Comparison of ENCODE assay signal across 8 cellular contexts in the genomic region with DNA sequence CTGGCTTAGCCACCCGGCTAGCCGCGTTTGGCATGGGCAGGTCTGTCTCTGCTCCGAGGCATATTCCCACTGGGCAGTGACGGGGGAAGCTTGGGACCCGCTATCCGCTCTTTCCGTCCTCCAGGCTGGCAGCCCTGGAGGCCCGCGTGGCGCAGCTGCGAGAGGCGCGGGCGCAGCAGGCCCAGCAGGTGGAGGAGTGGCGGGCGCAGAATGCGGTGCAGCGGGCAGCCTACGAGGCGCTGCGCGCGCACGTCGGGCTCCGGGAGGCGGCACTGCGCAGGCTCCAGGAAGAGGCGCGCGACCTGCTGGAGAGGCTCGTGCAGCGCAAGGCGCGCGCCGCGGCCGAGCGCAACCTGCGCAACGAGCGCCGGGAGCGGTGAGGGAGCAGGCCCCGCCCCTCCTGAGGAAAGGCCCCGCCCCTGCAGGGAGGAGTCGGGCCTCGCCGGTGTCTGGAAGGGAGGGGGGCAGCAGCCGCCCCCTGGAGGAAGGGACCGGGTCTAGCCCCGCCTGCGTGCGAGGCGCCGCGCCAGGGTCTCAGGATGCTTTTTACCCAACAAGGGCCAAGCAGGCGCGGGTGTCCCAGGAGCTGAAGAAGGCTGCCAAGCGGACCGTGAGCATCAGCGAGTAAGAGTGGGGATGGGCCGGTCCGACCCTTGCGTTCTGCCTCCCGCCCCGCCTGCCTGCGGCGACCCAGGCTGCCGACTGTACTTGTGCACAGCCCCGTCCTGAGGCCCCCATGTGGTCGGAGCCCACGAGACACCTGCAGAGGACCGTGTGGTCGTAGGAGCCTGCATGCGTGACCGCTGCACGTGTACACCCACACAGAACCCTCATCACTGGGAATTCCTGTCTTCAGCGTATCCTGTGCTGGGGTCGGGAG. TPM values are rescaled to one million over a fixed set of nuclear protein-coding genes. Genes with fewer than 3 reads are reported as not detected.
DNase-seq lines count a peak whose midpoint lies in the region; ATAC-seq and TF ChIP-seq lines count a peak whose summit lies in the region.

No MANE protein-coding gene starts in this region.

- no peak for TF ChIP-seq POLR2A in esophagus muscularis mucosa (IDR thresholded peaks at IDR 0.05; ENCODE audit: low read depth)

- no peak overlapping the region for H3K4me3 Mint-ChIP-seq in activated T-helper 1 cell treated with anti-CD3 and anti-CD28 coated beads, Interleukin-12 subunit alpha, Interleukin-12 subunit beta, Interleukin-2, Interleukin-4 antibody, amounts not matched to agents 30 ng/mL and 10 ng/mL and 1 ng/mL, durations not matched to agents 14 hours and 24 hours and 36 hours

- peaks cover 23% of the 10 kb centered on the region for H3K4me1 Mint-ChIP-seq in activated T-helper 1 cell treated with anti-CD3 and anti-CD28 coated beads, Interleukin-12 subunit alpha, Interleukin-12 subunit beta, Interleukin-2, Interleukin-4 antibody, amounts not matched to agents 30 ng/mL and 10 ng/mL and 1 ng/mL, durations not matched to agents 14 hours and 24 hours and 36 hours (ENCODE audit: low read depth)

- H3K36me3 ChIP-seq in esophagus muscularis mucosa (peaks cover 3 to 31% (median 22%) of the 10 kb centered on the region in 4 donors), muscle layer of colon (ENCODE audit: insufficient read depth, low read length) (peaks cover 26% of the 10 kb centered on the region)

- H3K27ac Mint-ChIP-seq in activated T-helper 1 cell treated with anti-CD3 and anti-CD28 coated beads, Interleukin-12 subunit alpha, Interleukin-12 subunit beta, Interleukin-2, Interleukin-4 antibody, amounts not matched to agents 30 ng/mL and 10 ng/mL and 1 ng/mL, durations not matched to agents 14 hours and 24 hours and 36 hours, result peak overlapping the region; percentile 40

- no peaks in the 10 kb centered on the region for H3K9me3 Mint-ChIP-seq in activated T-helper 1 cell treated with anti-CD3 and anti-CD28 coated beads, Interleukin-12 subunit alpha, Interleukin-12 subunit beta, Interleukin-2, Interleukin-4 antibody, amounts not matched to agents 30 ng/mL and 10 ng/mL and 1 ng/mL, durations not matched to agents 14 hours and 24 hours and 36 hours

- TF ChIP-seq CTCF in esophagus muscularis mucosa (IDR thresholded peaks at IDR 0.05), result peak; percentile 24 to 51 (median 34)

- H3K36me3 Mint-ChIP-seq in activated T-helper 1 cell treated with anti-CD3 and anti-CD28 coated beads, Interleukin-12 subunit alpha, Interleukin-12 subunit beta, Interleukin-2, Interleukin-4 antibody, amounts not matched to agents 30 ng/mL and 10 ng/mL and 1 ng/mL, durations not matched to agents 14 hours and 24 hours and 36 hours (ENCODE audit: low read depth), result peaks cover 40% of the 10 kb centered on the region

- H3K4me1 ChIP-seq in esophagus muscularis mucosa, result peaks cover 16 to 22% (median 19%) of the 10 kb centered on the region in 4 donors
- H3K4me1 ChIP-seq in muscle layer of colon (ENCODE audit: insufficient read depth, low read length), result peaks cover 8% of the 10 kb centered on the region

- TF ChIP-seq EP300 in esophagus muscularis mucosa (IDR thresholded peaks at IDR 0.05), result no peak

- H3K27me3 ChIP-seq in esophagus muscularis mucosa (no peaks in the 10 kb centered on the region), muscle layer of colon (ENCODE audit: control insufficient read depth in 1 of 2, insufficient read depth in 2 of 2, low read length in 2 of 2) (no peaks in the 10 kb centered on the region)

- peak overlapping the region; percentile 69 to 80 (median 76) for H3K27ac ChIP-seq in esophagus muscularis mucosa (replicated peaks in 1 of 4)
- peak overlapping the region; percentile 84 for H3K27ac ChIP-seq in muscle layer of colon (ENCODE audit: low read depth, low read length)

- H3K4me3 ChIP-seq in esophagus muscularis mucosa (peak overlapping the region; percentile 48 to 66 (median 60)), muscle layer of colon (ENCODE audit: low read depth in 1 of 2, low read length in 2 of 2) (peak overlapping the region; percentile 39 to 55)

- no peaks in the 10 kb centered on the region for H3K9me3 ChIP-seq in esophagus muscularis mucosa
- H3K9me3 ChIP-seq in muscle layer of colon (ENCODE audit: low read length), result no peaks in the 10 kb centered on the region

- DNase-seq in DMS53 treated with DMSO at 0.1 percent for 48 hours (lab: John Stamatoyannopoulos, UW; ENCODE audit: unreplicated experiment), result peak; percentile 97
- DNase-seq in NCI-H82 treated with DMSO at 0.1 percent for 48 hours (lab: John Stamatoyannopoulos, UW; ENCODE audit: unreplicated experiment), result peak; percentile 74
- peak; percentile 59 for DNase-seq in activated T-helper 1 cell treated with anti-CD3 and anti-CD28 coated beads, Interleukin-12 subunit alpha, Interleukin-12 subunit beta, Interleukin-2, Interleukin-4 antibody, amounts not matched to agents 30 ng/mL and 10 ng/mL and 1 ng/mL, durations not matched to agents 14 hours and 24 hours and 36 hours (ENCODE audit: low spot score)
- no peak for DNase-seq in esophagus muscularis mucosa (ENCODE audit: extremely low spot score)
- DNase-seq in stimulated activated CD8-positive, alpha-beta memory T cell treated with anti-CD3 and anti-CD28 coated beads, Interleukin-4, amount 100 ng/mL, for 4 hours (ENCODE audit: low read depth in 2 of 2, low spot score in 1 of 2), result peak; percentile 33 to 78
- DNase-seq in NOMO-1 treated with dmso at 0.1 percent for 144 hours (lab: John Stamatoyannopoulos, UW; ENCODE audit: unreplicated experiment), result no peak

- 21% methylated on average over 21 of the region's 82 CpGs for WGBS in esophagus muscularis mucosa

- H3K9ac ChIP-seq in muscle layer of colon (ENCODE audit: low read length), result peak overlapping the region; percentile 57

- peak; percentile 49 for ATAC-seq in HG02763 (IDR thresholded peaks at IDR 0.05; ENCODE audit: unreplicated experiment)

- intact Hi-C loops in activated T-helper 1 cell treated with anti-CD3 and anti-CD28 coated beads, Interleukin-12 subunit alpha, Interleukin-12 subunit beta, Interleukin-2, Interleukin-4 antibody, amounts not matched to agents 30 ng/mL and 10 ng/mL and 1 ng/mL, durations not matched to agents 14 hours and 24 hours and 36 hours (cut with micrococcal nuclease), result no loop called here
- intact Hi-C loops in esophagus muscularis mucosa (cut with DNase I), result no loop called here

- no peaks in the 10 kb centered on the region for H3K27me3 Mint-ChIP-seq in activated T-helper 1 cell treated with anti-CD3 and anti-CD28 coated beads, Interleukin-12 subunit alpha, Interleukin-12 subunit beta, Interleukin-2, Interleukin-4 antibody, amounts not matched to agents 30 ng/mL and 10 ng/mL and 1 ng/mL, durations not matched to agents 14 hours and 24 hours and 36 hours (ENCODE audit: insufficient read depth)

RNA-seq across cellular contexts. Expression of a gene that starts 7.9 kb away (rescaled TPM):
- 69.2 and 71.1 TPM in 2 replicates for total RNA-seq in activated T-helper 1 cell treated with anti-CD3 and anti-CD28 coated beads, Interleukin-12 subunit alpha, Interleukin-12 subunit beta, Interleukin-2, Interleukin-4 antibody, amounts not matched to agents 30 ng/mL and 10 ng/mL and 1 ng/mL, durations not matched to agents 14 hours and 24 hours and 36 hours
- total RNA-seq in esophagus muscularis mucosa, result 10 to 100 TPM; 11.8 to 19.3 (median 18.2) TPM

RNA-seq across cellular contexts. Expression of a gene that starts 28.3 kb away (rescaled TPM):
- total RNA-seq in activated T-helper 1 cell treated with anti-CD3 and anti-CD28 coated beads, Interleukin-12 subunit alpha, Interleukin-12 subunit beta, Interleukin-2, Interleukin-4 antibody, amounts not matched to agents 30 ng/mL and 10 ng/mL and 1 ng/mL, durations not matched to agents 14 hours and 24 hours and 36 hours, result 19.8 and 23.9 TPM in 2 replicates
- total RNA-seq in esophagus muscularis mucosa, result 10 to 100 TPM; 26.6 to 75.4 (median 58.1) TPM

Comparison
In these comparisons a context has a peak if more than half of its experiments do, and no peak if none do; other contexts are left out.
1. DNase-seq: peak in DMS53 treated with DMSO at 0.1 percent for 48 hours (single experiment), NCI-H82 treated with DMSO at 0.1 percent for 48 hours (single experiment), activated T-helper 1 cell treated with anti-CD3 and anti-CD28 coated beads, Interleukin-12 subunit alpha, Interleukin-12 subunit beta, Interleukin-2, Interleukin-4 antibody, amounts not matched to agents 30 ng/mL and 10 ng/mL and 1 ng/mL, durations not matched to agents 14 hours and 24 hours and 36 hours (single experiment) and stimulated activated CD8-positive, alpha-beta memory T cell treated with anti-CD3 and anti-CD28 coated beads, Interleukin-4, amount 100 ng/mL, for 4 hours (2 of 2); none in esophagus muscularis mucosa (single experiment) and NOMO-1 treated with dmso at 0.1 percent for 144 hours (single experiment).